In the genomic region with DNA sequence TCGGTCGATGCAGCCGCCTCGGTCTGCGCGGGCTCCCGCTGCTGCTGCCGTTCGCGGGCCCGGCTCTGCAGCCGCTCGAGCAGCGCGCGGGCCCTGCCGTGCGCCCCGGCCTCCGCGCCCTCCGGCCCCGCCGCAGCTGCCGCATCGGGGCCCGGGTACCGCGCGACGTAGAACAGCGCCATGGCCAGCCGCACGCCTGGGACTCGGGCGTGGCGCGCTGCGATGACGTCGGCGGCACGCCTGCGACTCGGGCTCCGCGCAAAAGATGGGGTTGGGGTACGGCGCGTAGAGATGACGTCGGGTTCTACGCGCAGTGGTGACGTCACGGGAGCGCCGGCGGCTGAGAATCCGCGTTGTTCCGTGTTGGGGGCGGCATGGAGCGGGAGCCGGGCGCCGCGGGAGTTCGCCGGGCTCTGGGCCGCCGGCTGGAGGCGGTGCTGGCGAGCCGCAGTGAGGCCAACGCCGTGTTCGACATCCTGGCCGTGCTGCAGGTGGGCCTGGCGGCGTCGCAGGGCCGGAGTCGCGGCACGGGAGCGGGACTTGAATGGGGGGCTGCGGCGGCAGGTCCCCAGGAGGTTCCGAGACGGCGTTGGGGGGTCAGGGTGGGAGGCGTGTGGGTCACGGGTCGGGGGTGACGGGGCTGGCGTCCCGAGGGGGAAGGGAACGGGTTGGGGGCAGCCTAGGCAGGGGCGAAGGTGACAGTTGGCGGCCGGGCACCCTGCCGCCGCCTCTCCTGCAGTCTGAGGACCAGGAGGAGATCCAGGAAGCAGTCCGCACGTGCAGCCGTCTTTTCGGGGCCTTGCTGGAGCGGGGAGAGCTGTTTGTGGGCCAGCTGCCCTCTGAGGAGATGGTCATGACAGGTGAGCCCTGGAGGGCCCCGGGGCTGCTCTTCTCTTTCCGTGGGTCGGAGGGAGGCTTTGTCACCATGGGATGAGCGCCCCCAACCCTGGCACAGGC, we compare ENCODE assay signal across 8 cellular contexts. TPM values are rescaled to one million over a fixed set of nuclear protein-coding genes. Genes with fewer than 3 reads are reported as not detected.
A peak's percentile ranks its signal among the peaks of the same experiment; 100 is the strongest.
DNase-seq lines count a peak whose midpoint lies in the region; ATAC-seq, FAIRE-seq and TF ChIP-seq lines count a peak whose summit lies in the region.

A gene with protein sequence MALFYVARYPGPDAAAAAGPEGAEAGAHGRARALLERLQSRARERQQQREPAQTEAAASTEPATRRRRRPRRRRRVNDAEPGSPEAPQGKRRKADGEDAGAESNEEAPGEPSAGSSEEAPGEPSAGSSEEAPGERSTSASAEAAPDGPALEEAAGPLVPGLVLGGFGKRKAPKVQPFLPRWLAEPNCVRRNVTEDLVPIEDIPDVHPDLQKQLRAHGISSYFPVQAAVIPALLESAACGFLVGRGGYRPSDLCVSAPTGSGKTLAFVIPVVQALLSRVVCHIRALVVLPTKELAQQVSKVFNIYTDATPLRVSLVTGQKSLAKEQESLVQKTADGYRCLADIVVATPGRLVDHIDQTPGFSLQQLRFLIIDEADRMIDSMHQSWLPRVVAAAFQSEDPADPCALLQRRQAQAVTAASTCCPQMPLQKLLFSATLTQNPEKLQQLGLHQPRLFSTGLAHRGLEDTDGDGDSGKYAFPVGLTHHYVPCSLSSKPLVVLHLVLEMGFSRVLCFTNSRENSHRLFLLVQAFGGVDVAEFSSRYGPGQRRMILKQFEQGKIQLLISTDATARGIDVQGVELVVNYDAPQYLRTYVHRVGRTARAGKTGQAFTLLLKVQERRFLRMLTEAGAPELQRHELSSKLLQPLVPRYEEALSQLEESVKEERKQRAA (minus strand): TSS at position 205 of the 957 bp plus-strand sequence. CDS start 23 bp downstream, at position 182.
A gene (plus strand): TSS at position 343 of the 957 bp plus-strand sequence. CDS start 32 bp downstream, at position 375.

- H3K4me3 ChIP-seq in Loucy (ENCODE audit: low read length, poor library complexity, severe bottlenecking): peak within 1 kb of the TSS; percentile 93
- H3K4me3 ChIP-seq in fibroblast of villous mesenchyme (ENCODE audit: low read depth, low read length): peak within 1 kb of the TSS; percentile 90
- peak within 1 kb of the TSS; percentile 95 for H3K4me3 ChIP-seq in neural cell (ENCODE audit: low read length)

- H2AFZ ChIP-seq in Loucy (ENCODE audit: low read length): peak within 1 kb of the TSS; percentile 91
- H2AFZ ChIP-seq in neural cell (ENCODE audit: low read depth, low read length): peak within 1 kb of the TSS; percentile 40

- ATAC-seq in stimulated activated naive CD8-positive, alpha-beta T cell treated with anti-CD3 and anti-CD28 coated beads, Interleukin-15, amount 100 ng/mL, for 72 hours: peak; percentile 93

- peak within 1 kb of the TSS; percentile 49 for H3K27ac ChIP-seq in neural cell (ENCODE audit: low read length)

- H3K4me1 Mint-ChIP-seq in stimulated activated naive CD8-positive, alpha-beta T cell treated with anti-CD3 and anti-CD28 coated beads, Interleukin-15, amount 100 ng/mL, for 72 hours: peaks cover 41% of the 10 kb centered on the region

- peak within 1 kb of the TSS; percentile 91 to 94 for H3K4me3 Mint-ChIP-seq in stimulated activated naive CD8-positive, alpha-beta T cell treated with anti-CD3 and anti-CD28 coated beads, Interleukin-15, amount 100 ng/mL, for 72 hours

- TF ChIP-seq CTCF in Loucy (conservative IDR thresholded peaks at IDR 0.05; ENCODE audit: low read length) (no peak), fibroblast of villous mesenchyme (IDR thresholded peaks at IDR 0.05; ENCODE audit: insufficient read depth, low read depth, low read length) (no peak), neural cell (IDR thresholded peaks at IDR 0.05; ENCODE audit: poor library complexity, severe bottlenecking) (peak; percentile 53)

- no peak for FAIRE-seq in H54 (lab: Jason Lieb, UNC)

- TF ChIP-seq POLR2A in H54 (IDR thresholded peaks at IDR 0.05; ENCODE audit: low read depth, low read length): peak; percentile 85

- H3K9me3 Mint-ChIP-seq in stimulated activated naive CD8-positive, alpha-beta T cell treated with anti-CD3 and anti-CD28 coated beads, Interleukin-15, amount 100 ng/mL, for 72 hours: no peaks in the 10 kb centered on the region

- peak; percentile 98 for DNase-seq in H54 (ENCODE audit: insufficient read length, low spot score)
- DNase-seq in SHP77 (lab: John Stamatoyannopoulos, UW): peak; percentile 79 to 94
- peak; percentile 93 for DNase-seq in activated effector memory CD4-positive, alpha-beta T cell treated with Interleukin-2 at 50 U/mL for 16 hours
- peak; percentile 95 for DNase-seq in fibroblast of villous mesenchyme (ENCODE audit: low read depth)
- DNase-seq in stimulated activated naive CD8-positive, alpha-beta T cell treated with anti-CD3 and anti-CD28 coated beads, Interleukin-15, amount 100 ng/mL, for 72 hours: peak; percentile 96 to 97

- peak; percentile 86 for TF ChIP-seq EP300 in neural cell (conservative IDR thresholded peaks at IDR 0.05; ENCODE audit: poor library complexity, severe bottlenecking)

- H3K36me3 ChIP-seq in ES-I3 (ENCODE audit: insufficient read depth, low read length) (peaks cover 15% of the 10 kb centered on the region), Loucy (ENCODE audit: insufficient read depth, low read length) (peaks cover 22% of the 10 kb centered on the region; the same call in 1 of the 2 replicates), neural cell (ENCODE audit: insufficient read depth, low read length) (no peaks in the 10 kb centered on the region)

- no peaks in the 10 kb centered on the region for H3K9me3 ChIP-seq in ES-I3 (ENCODE audit: control insufficient read depth, insufficient read depth, low read length)
- no peaks in the 10 kb centered on the region for H3K9me3 ChIP-seq in Loucy (ENCODE audit: insufficient read depth, low read depth, low read length)
- H3K9me3 ChIP-seq in neural cell (ENCODE audit: low read length): no peaks in the 10 kb centered on the region

- H3K27me3 ChIP-seq in Loucy (ENCODE audit: insufficient read depth, low read length, poor library complexity, severe bottlenecking) (no peaks in the 10 kb centered on the region), neural cell (ENCODE audit: insufficient read depth, low read depth, low read length) (no peaks in the 10 kb centered on the region)

- H3F3A ChIP-seq in Loucy (ENCODE audit: low read depth) (no peaks in the 10 kb centered on the region), neural cell (ENCODE audit: insufficient read depth, low read length, poor library complexity, severe bottlenecking) (no peaks in the 10 kb centered on the region)

- H3K4me2 ChIP-seq in Loucy (ENCODE audit: low read depth, low read length, poor library complexity, severe bottlenecking) (peak within 1 kb of the TSS; percentile 99), neural cell (ENCODE audit: low read length) (peak within 1 kb of the TSS; percentile 91)

- H4K20me1 ChIP-seq in Loucy (ENCODE audit: insufficient read depth, low read length, poor library complexity, severe bottlenecking): peaks cover 24% of the 10 kb centered on the region
- no peaks in the 10 kb centered on the region for H4K20me1 ChIP-seq in neural cell (ENCODE audit: insufficient read depth)

- no peaks in the 10 kb centered on the region for H3K27me3 Mint-ChIP-seq in stimulated activated naive CD8-positive, alpha-beta T cell treated with anti-CD3 and anti-CD28 coated beads, Interleukin-15, amount 100 ng/mL, for 72 hours

- H3K4me1 ChIP-seq in ES-I3 (ENCODE audit: insufficient read depth, low read length) (no peaks in the 10 kb centered on the region), Loucy (ENCODE audit: insufficient read depth, low read length, poor library complexity, severe bottlenecking) (peaks cover 31% of the 10 kb centered on the region)

- TF ChIP-seq RAD21 in neural cell (conservative IDR thresholded peaks at IDR 0.05): peak; percentile 45

- no peaks in the 10 kb centered on the region for H3K9me2 ChIP-seq in Loucy (replicated peaks; ENCODE audit: low read depth, low read length)
- H3K9me2 ChIP-seq in neural cell (ENCODE audit: insufficient read depth, low read length): no peaks in the 10 kb centered on the region

- H3K9ac ChIP-seq in ES-I3 (ENCODE audit: low read depth, low read length) (peak within 1 kb of the TSS; percentile 74), Loucy (ENCODE audit: low read depth, low read length, poor library complexity, severe bottlenecking) (peak within 1 kb of the TSS; percentile 88), neural cell (ENCODE audit: low read length) (peak within 1 kb of the TSS; percentile 84)

- H3K27ac Mint-ChIP-seq in stimulated activated naive CD8-positive, alpha-beta T cell treated with anti-CD3 and anti-CD28 coated beads, Interleukin-15, amount 100 ng/mL, for 72 hours: peak within 1 kb of the TSS; percentile 97 to 98

- H3K79me2 ChIP-seq in Loucy (ENCODE audit: insufficient read depth, low read length) (peaks cover 50% of the 10 kb centered on the region), neural cell (replicated peaks; ENCODE audit: insufficient read depth, low read length) (peaks cover 19% of the 10 kb centered on the region)

TF ChIP-seq in neural cell, 6 proteins besides CTCF, POLR2A, EP300 and RAD21 (continues in another document):
- peak; percentile 51 for TF ChIP-seq SMC3 (conservative IDR thresholded peaks at IDR 0.05; ENCODE audit: poor library complexity)
- no peak for TF ChIP-seq EZH2 (IDR thresholded peaks at IDR 0.05; ENCODE audit: borderline replicate concordance, insufficient read depth, low read length, poor library complexity, severe bottlenecking)
- TF ChIP-seq MXI1 (conservative IDR thresholded peaks at IDR 0.05; ENCODE audit: poor library complexity, severe bottlenecking): peak; percentile 100

RNA-seq across cellular contexts. Expression of the first gene that starts in this region (rescaled TPM):
- 8.2 and 11.3 TPM in 2 replicates for total RNA-seq in fibroblast of villous mesenchyme
- polyA plus RNA-seq in neural cell: 17.6 and 22.8 TPM in 2 replicates
- polyA minus RNA-seq in neural cell: 13.0 and 14.1 TPM in 2 replicates

RNA-seq across cellular contexts. Expression of the second gene that starts in this region (rescaled TPM):
- 12.1 and 14.8 TPM in 2 replicates for total RNA-seq in fibroblast of villous mesenchyme
- polyA plus RNA-seq in neural cell: 21.6 and 26.9 TPM in 2 replicates
- polyA minus RNA-seq in neural cell: 10.8 and 16.8 TPM in 2 replicates

Comparison
In these comparisons a context has a peak if more than half of its experiments do, and no peak if none do; other contexts are left out.
1. Peak in every context shown above with its lines: DNase-seq, ATAC-seq, H3K4me3 ChIP-seq and H3K27ac ChIP-seq.